ENCODE assay signal across 19 cellular contexts in the genomic region with DNA sequence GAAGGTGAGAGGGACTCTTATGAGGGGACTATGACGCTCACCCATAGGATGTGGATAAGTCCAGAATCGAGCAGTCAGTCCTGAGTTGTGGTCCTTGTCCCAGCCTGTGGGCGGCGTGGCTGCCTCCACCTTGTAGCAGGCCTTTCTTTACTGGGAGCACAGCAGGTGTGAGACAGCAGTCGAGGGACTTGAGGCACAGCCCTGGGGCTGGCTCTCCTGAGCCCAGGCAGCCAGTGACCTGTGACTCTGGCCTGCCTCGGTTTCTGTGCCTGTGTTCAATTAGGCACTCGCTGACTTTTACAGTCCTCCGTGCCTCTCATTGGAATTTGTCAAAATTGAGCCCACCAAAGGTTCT. TPM values are rescaled to one million over a fixed set of nuclear protein-coding genes. Genes with fewer than 3 reads are reported as not detected.
A peak's percentile ranks its signal among the peaks of the same experiment; 100 is the strongest.
DNase-seq lines count a peak whose midpoint lies in the region; ATAC-seq and TF ChIP-seq lines count a peak whose summit lies in the region.
"Had no signal": no experiment of that assay in that cellular context is flagged by ENCODE, and none has a peak within 500 bp of the region (broad histone marks: within the 10 kb centered on the region; RNA-seq: fewer than 3 reads in every experiment).

No MANE protein-coding gene starts in this region.

- H3K9me3 Mint-ChIP-seq in activated T-cell treated with anti-CD3 and anti-CD28 coated beads, Interleukin-2, amount 50 U/mL, for 24 hours = no peaks in the 10 kb centered on the region
- H3K9me3 Mint-ChIP-seq in activated T-helper 2 cell treated with anti-CD3 and anti-CD28 coated beads, Interferon-gamma antibody, Interleukin-2, Interleukin-4, amounts not matched to agents 10 μg/mL and 5 μg/mL and 100 μg/mL, durations not matched to agents 14 hours and 24 hours and 36 hours = no peaks in the 10 kb centered on the region
- H3K9me3 Mint-ChIP-seq in glutamatergic neuron (ENCODE audit: unreplicated experiment) (no peaks in the 10 kb centered on the region), GM23338 (no peaks in the 10 kb centered on the region)

- H3K4me1 Mint-ChIP-seq in activated T-cell treated with anti-CD3 and anti-CD28 coated beads, Interleukin-2, amount 50 U/mL, for 24 hours (ENCODE audit: low read depth) = peaks cover 21% of the 10 kb centered on the region
- peaks cover 5% of the 10 kb centered on the region for H3K4me1 Mint-ChIP-seq in activated T-helper 2 cell treated with anti-CD3 and anti-CD28 coated beads, Interferon-gamma antibody, Interleukin-2, Interleukin-4, amounts not matched to agents 10 μg/mL and 5 μg/mL and 100 μg/mL, durations not matched to agents 14 hours and 24 hours and 36 hours (ENCODE audit: low read depth)
- H3K4me1 Mint-ChIP-seq in glutamatergic neuron (ENCODE audit: low read depth, unreplicated experiment) (peaks cover 5% of the 10 kb centered on the region), GM23338 (peaks cover 9% of the 10 kb centered on the region)

- peak overlapping the region; percentile 64 for H3K27ac Mint-ChIP-seq in activated T-cell treated with anti-CD3 and anti-CD28 coated beads, Interleukin-2, amount 50 U/mL, for 24 hours
- H3K27ac Mint-ChIP-seq in activated T-helper 2 cell treated with anti-CD3 and anti-CD28 coated beads, Interferon-gamma antibody, Interleukin-2, Interleukin-4, amounts not matched to agents 10 μg/mL and 5 μg/mL and 100 μg/mL, durations not matched to agents 14 hours and 24 hours and 36 hours = peak overlapping the region; percentile 47
- H3K27ac Mint-ChIP-seq in glutamatergic neuron (ENCODE audit: unreplicated experiment) (no peak overlapping the region), GM23338 (no peak overlapping the region)

- H3K27me3 Mint-ChIP-seq in activated T-cell treated with anti-CD3 and anti-CD28 coated beads, Interleukin-2, amount 50 U/mL, for 24 hours = no peaks in the 10 kb centered on the region
- no peaks in the 10 kb centered on the region for H3K27me3 Mint-ChIP-seq in activated T-helper 2 cell treated with anti-CD3 and anti-CD28 coated beads, Interferon-gamma antibody, Interleukin-2, Interleukin-4, amounts not matched to agents 10 μg/mL and 5 μg/mL and 100 μg/mL, durations not matched to agents 14 hours and 24 hours and 36 hours (ENCODE audit: low read depth)
- H3K27me3 Mint-ChIP-seq in glutamatergic neuron (ENCODE audit: unreplicated experiment) (no peaks in the 10 kb centered on the region), GM23338 (ENCODE audit: insufficient read depth, low read depth, poor library complexity) (no peaks in the 10 kb centered on the region)

- no peaks in the 10 kb centered on the region for H3K4me1 ChIP-seq in GM23338 (ENCODE audit: insufficient read depth)

- intact Hi-C loops in activated T-helper 2 cell treated with anti-CD3 and anti-CD28 coated beads, Interferon-gamma antibody, Interleukin-2, Interleukin-4, amounts not matched to agents 10 μg/mL and 5 μg/mL and 100 μg/mL, durations not matched to agents 14 hours and 24 hours and 36 hours (cut with micrococcal nuclease) = loop anchor here (10.0 kb wide), 2 partner anchors 476 to 594 kb away; a partner anchor contains a TSS
- intact Hi-C loops in posterior vena cava (cut with DNase I) = no loop called here

- no peaks in the 10 kb centered on the region for H3K27me3 ChIP-seq in GM23338 (ENCODE audit: insufficient read depth)
- H3K27me3 ChIP-seq: MG63 had no signal

- no peak overlapping the region for H3K4me3 ChIP-seq in GM23338
- H3K4me3 ChIP-seq: MG63 had no signal

- ATAC-seq in HG02852 (IDR thresholded peaks at IDR 0.05; ENCODE audit: unreplicated experiment) = no peak
- no peak; the same call in 2 of the 3 replicates for ATAC-seq in GM23338

- no peaks in the 10 kb centered on the region for H3F3A ChIP-seq in GM23338 (replicated peaks; ENCODE audit: low read depth)

- no peak overlapping the region for H3K4me3 Mint-ChIP-seq in activated T-cell treated with anti-CD3 and anti-CD28 coated beads, Interleukin-2, amount 50 U/mL, for 24 hours
- H3K4me3 Mint-ChIP-seq in activated T-helper 2 cell treated with anti-CD3 and anti-CD28 coated beads, Interferon-gamma antibody, Interleukin-2, Interleukin-4, amounts not matched to agents 10 μg/mL and 5 μg/mL and 100 μg/mL, durations not matched to agents 14 hours and 24 hours and 36 hours (ENCODE audit: low read depth) = no peak overlapping the region
- H3K4me3 Mint-ChIP-seq in glutamatergic neuron (ENCODE audit: unreplicated experiment) (no peak overlapping the region), GM23338 (no peak overlapping the region)

- H4K20me1 ChIP-seq in GM23338 (replicated peaks; ENCODE audit: insufficient read depth) = peaks cover 5% of the 10 kb centered on the region; the same call in 1 of the 2 replicates

- H3K4me2 ChIP-seq in GM23338 = no peak overlapping the region

- no peak overlapping the region for H3K27ac ChIP-seq in GM23338 (ENCODE audit: low read depth)
- H3K27ac ChIP-seq: 22Rv1 had no signal

- H2AFZ ChIP-seq in GM23338 = no peak overlapping the region

- no peak for TF ChIP-seq CTCF in glutamatergic neuron (IDR thresholded peaks at IDR 0.05; ENCODE audit: partially characterized antibody, unreplicated experiment)
- no peak for TF ChIP-seq CTCF in GM23338 (conservative IDR thresholded peaks at IDR 0.05; ENCODE audit: low read depth in 2 of 2)

- H3K36me3 Mint-ChIP-seq in activated T-cell treated with anti-CD3 and anti-CD28 coated beads, Interleukin-2, amount 50 U/mL, for 24 hours (ENCODE audit: low read depth) = peaks cover 82% of the 10 kb centered on the region
- H3K36me3 Mint-ChIP-seq in activated T-helper 2 cell treated with anti-CD3 and anti-CD28 coated beads, Interferon-gamma antibody, Interleukin-2, Interleukin-4, amounts not matched to agents 10 μg/mL and 5 μg/mL and 100 μg/mL, durations not matched to agents 14 hours and 24 hours and 36 hours (ENCODE audit: low read depth) = peaks cover 61% of the 10 kb centered on the region
- H3K36me3 Mint-ChIP-seq in glutamatergic neuron (ENCODE audit: unreplicated experiment) (no peaks in the 10 kb centered on the region), GM23338 (ENCODE audit: low read depth) (peaks cover 8% of the 10 kb centered on the region; the same call in 2 of the 3 replicates)

- H3K79me2 ChIP-seq in GM23338 (replicated peaks; ENCODE audit: insufficient read depth) = no peaks in the 10 kb centered on the region

- H3K9me2 ChIP-seq in GM23338 (ENCODE audit: insufficient read depth) = no peaks in the 10 kb centered on the region

- no peak for DNase-seq in activated T-cell treated with anti-CD3 and anti-CD28 coated beads, Interleukin-2, amount 50 U/mL, for 24 hours
- DNase-seq in activated T-cell treated with anti-CD3 and anti-CD28 coated beads for 4 hours (no peak), posterior vena cava (ENCODE audit: low spot score) (peak; percentile 59), glutamatergic neuron (no peak), GM23338 (ENCODE audit: low spot score) (no peak)
- no peak for DNase-seq in activated T-helper 2 cell treated with anti-CD3 and anti-CD28 coated beads, Interferon-gamma antibody, Interleukin-2, Interleukin-4, amounts not matched to agents 10 μg/mL and 5 μg/mL and 100 μg/mL, durations not matched to agents 14 hours and 24 hours and 36 hours (ENCODE audit: low spot score)
- DNase-seq: ACHN, Calu3, DMS79 treated with DMSO at 0.1 percent for 48 hours, GF-D8, KG1, MG63, NCI-H2029, NCI-H446, NCI-H524 treated with DMSO at 0.1 percent for 48 hours, NCI-H774, SIG-M5 had no signal

- no peaks in the 10 kb centered on the region; the same call in 1 of the 2 replicates for H3K36me3 ChIP-seq in GM23338 (ENCODE audit: insufficient read depth)

TF ChIP-seq in GM23338, 12 proteins besides CTCF, POLR2A, EP300 and RAD21 (continues in another document):
- no peak for TF ChIP-seq EZH2 (IDR thresholded peaks at IDR 0.05; ENCODE audit: low read depth, unreplicated experiment)
- no peak for TF ChIP-seq CREB1 (CRISPR knock-in tag; IDR thresholded peaks at IDR 0.05; ENCODE audit: low read depth)
- no peak for TF ChIP-seq ZNF114 (CRISPR knock-in tag; IDR thresholded peaks at IDR 0.05)
- TF ChIP-seq EZH2phosphoT487 (IDR thresholded peaks at IDR 0.05; ENCODE audit: unreplicated experiment) = no peak

RNA-seq across cellular contexts. Expression of a gene that starts 8.3 kb away (rescaled TPM):
- total RNA-seq in activated T-helper 2 cell treated with anti-CD3 and anti-CD28 coated beads, Interferon-gamma antibody, Interleukin-2, Interleukin-4, amounts not matched to agents 10 μg/mL and 5 μg/mL and 100 μg/mL, durations not matched to agents 14 hours and 24 hours and 36 hours = 101 and 106 TPM in 2 replicates
- total RNA-seq in posterior vena cava (10 to 100 TPM; 49.3 to 53.0 TPM), glutamatergic neuron (ENCODE audit: unreplicated experiment) (53.9 TPM)
- 48.2 and 60.2 TPM in 2 replicates for total RNA-seq in GM23338 (2014; rRNA removed; shearing (Covaris generic))
- polyA plus RNA-seq in GM23338 (2016; fragmentation: Nextera tagmentation; extraction: Ambion mirVana) = 94.3 and 98.6 TPM in 2 replicates

RNA-seq across cellular contexts. Expression of a gene that starts 9.3 kb away (rescaled TPM):
- 72.5 and 75.8 TPM in 2 replicates for total RNA-seq in activated T-helper 2 cell treated with anti-CD3 and anti-CD28 coated beads, Interferon-gamma antibody, Interleukin-2, Interleukin-4, amounts not matched to agents 10 μg/mL and 5 μg/mL and 100 μg/mL, durations not matched to agents 14 hours and 24 hours and 36 hours
- total RNA-seq in posterior vena cava = 1 to 10 TPM; 2.3 to 4.4 TPM
- total RNA-seq in glutamatergic neuron (ENCODE audit: unreplicated experiment) = 24.4 TPM
- 37.6 and 38.4 TPM in 2 replicates for total RNA-seq in GM23338 (2014; rRNA removed; shearing (Covaris generic))
- polyA plus RNA-seq in GM23338 (2016; fragmentation: Nextera tagmentation; extraction: Ambion mirVana) = 12.4 and 12.5 TPM in 2 replicates

RNA-seq across cellular contexts. Expression of a gene that starts 30.0 kb away (rescaled TPM):
- 3.5 and 4.3 TPM in 2 replicates for total RNA-seq in activated T-helper 2 cell treated with anti-CD3 and anti-CD28 coated beads, Interferon-gamma antibody, Interleukin-2, Interleukin-4, amounts not matched to agents 10 μg/mL and 5 μg/mL and 100 μg/mL, durations not matched to agents 14 hours and 24 hours and 36 hours
- total RNA-seq in posterior vena cava = under 1 TPM; 0.32 to 0.95 TPM
- 2.6 TPM for total RNA-seq in glutamatergic neuron (ENCODE audit: unreplicated experiment)
- 3.3 and 5.1 TPM in 2 replicates for total RNA-seq in GM23338 (2014; rRNA removed; shearing (Covaris generic))
- polyA plus RNA-seq in GM23338 (2016; fragmentation: Nextera tagmentation; extraction: Ambion mirVana) = 3.6 and 4.0 TPM in 2 replicates

RNA-seq across cellular contexts. Expression of a gene that starts 56.4 kb away (rescaled TPM):
- total RNA-seq in activated T-helper 2 cell treated with anti-CD3 and anti-CD28 coated beads, Interferon-gamma antibody, Interleukin-2, Interleukin-4, amounts not matched to agents 10 μg/mL and 5 μg/mL and 100 μg/mL, durations not matched to agents 14 hours and 24 hours and 36 hours = 34.4 and 35.4 TPM in 2 replicates
- total RNA-seq in posterior vena cava (10 to 100 TPM; 17.1 to 17.8 TPM), glutamatergic neuron (ENCODE audit: unreplicated experiment) (63.5 TPM)
- 58.0 and 63.6 TPM in 2 replicates for total RNA-seq in GM23338 (2014; rRNA removed; shearing (Covaris generic))
- polyA plus RNA-seq in GM23338 (2016; fragmentation: Nextera tagmentation; extraction: Ambion mirVana) = 15.3 and 15.7 TPM in 2 replicates

Comparison
In these comparisons a context has a peak if more than half of its experiments do, and no peak if none do; other contexts are left out.
1. H3K27ac Mint-ChIP-seq: peak in activated T-cell treated with anti-CD3 and anti-CD28 coated beads, Interleukin-2, amount 50 U/mL, for 24 hours (single experiment) and activated T-helper 2 cell treated with anti-CD3 and anti-CD28 coated beads, Interferon-gamma antibody, Interleukin-2, Interleukin-4, amounts not matched to agents 10 μg/mL and 5 μg/mL and 100 μg/mL, durations not matched to agents 14 hours and 24 hours and 36 hours (single experiment); none in glutamatergic neuron (single experiment) and GM23338 (single experiment).